1 cellular context compared by ENCODE assay signal in the genomic region with DNA sequence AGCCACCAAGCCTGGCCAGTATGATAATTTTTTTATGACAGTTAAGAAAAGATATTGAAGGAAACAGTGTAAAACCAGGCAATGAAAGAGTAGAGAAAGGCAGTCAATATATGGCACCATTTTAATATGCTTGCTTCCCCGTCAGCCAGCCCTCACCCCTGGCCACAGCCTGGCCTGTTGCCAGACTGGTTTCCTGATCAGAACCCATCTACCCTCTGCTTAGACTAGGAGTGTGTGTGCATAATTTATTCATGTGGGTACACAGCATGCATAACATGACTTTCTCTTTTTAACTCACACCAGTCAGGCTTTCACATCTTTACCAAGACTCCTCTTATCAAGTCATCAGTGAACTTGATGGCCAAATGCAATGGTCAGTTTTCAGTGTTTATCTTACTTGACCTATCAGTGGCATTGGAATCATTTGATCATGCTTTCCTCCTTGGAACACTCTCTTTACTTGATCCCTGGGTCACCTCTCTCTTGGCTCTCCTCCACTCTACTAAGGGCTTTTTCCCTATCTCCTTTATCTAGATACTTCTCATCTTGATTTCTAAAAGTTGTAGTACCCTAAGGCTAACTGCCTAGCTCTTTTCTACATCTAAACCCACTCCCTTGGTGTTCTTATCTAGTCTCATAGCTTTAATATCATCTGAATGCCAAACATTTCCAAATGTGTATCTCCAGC.
TF ChIP-seq lines count a peak whose summit lies in the region.

No MANE protein-coding gene starts in this region.

TF ChIP-seq in GM12878, 131 proteins besides CTCF, POLR2A, EP300 and RAD21:
- TF ChIP-seq, protein P1, sequence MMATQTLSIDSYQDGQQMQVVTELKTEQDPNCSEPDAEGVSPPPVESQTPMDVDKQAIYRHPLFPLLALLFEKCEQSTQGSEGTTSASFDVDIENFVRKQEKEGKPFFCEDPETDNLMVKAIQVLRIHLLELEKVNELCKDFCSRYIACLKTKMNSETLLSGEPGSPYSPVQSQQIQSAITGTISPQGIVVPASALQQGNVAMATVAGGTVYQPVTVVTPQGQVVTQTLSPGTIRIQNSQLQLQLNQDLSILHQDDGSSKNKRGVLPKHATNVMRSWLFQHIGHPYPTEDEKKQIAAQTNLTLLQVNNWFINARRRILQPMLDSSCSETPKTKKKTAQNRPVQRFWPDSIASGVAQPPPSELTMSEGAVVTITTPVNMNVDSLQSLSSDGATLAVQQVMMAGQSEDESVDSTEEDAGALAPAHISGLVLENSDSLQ (IDR thresholded peaks at IDR 0.05): no peak
- TF ChIP-seq, protein P2, sequence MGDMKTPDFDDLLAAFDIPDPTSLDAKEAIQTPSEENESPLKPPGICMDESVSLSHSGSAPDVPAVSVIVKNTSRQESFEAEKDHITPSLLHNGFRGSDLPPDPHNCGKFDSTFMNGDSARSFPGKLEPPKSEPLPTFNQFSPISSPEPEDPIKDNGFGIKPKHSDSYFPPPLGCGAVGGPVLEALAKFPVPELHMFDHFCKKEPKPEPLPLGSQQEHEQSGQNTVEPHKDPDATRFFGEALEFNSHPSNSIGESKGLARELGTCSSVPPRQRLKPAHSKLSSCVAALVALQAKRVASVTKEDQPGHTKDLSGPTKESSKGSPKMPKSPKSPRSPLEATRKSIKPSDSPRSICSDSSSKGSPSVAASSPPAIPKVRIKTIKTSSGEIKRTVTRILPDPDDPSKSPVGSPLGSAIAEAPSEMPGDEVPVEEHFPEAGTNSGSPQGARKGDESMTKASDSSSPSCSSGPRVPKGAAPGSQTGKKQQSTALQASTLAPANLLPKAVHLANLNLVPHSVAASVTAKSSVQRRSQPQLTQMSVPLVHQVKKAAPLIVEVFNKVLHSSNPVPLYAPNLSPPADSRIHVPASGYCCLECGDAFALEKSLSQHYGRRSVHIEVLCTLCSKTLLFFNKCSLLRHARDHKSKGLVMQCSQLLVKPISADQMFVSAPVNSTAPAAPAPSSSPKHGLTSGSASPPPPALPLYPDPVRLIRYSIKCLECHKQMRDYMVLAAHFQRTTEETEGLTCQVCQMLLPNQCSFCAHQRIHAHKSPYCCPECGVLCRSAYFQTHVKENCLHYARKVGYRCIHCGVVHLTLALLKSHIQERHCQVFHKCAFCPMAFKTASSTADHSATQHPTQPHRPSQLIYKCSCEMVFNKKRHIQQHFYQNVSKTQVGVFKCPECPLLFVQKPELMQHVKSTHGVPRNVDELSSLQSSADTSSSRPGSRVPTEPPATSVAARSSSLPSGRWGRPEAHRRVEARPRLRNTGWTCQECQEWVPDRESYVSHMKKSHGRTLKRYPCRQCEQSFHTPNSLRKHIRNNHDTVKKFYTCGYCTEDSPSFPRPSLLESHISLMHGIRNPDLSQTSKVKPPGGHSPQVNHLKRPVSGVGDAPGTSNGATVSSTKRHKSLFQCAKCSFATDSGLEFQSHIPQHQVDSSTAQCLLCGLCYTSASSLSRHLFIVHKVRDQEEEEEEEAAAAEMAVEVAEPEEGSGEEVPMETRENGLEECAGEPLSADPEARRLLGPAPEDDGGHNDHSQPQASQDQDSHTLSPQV (IDR thresholded peaks at IDR 0.05): no peak
- no peak for TF ChIP-seq HDAC6 (IDR thresholded peaks at IDR 0.05; ENCODE audit: unreplicated experiment)
